11 cellular contexts compared by ENCODE assay signal in the genomic region with DNA sequence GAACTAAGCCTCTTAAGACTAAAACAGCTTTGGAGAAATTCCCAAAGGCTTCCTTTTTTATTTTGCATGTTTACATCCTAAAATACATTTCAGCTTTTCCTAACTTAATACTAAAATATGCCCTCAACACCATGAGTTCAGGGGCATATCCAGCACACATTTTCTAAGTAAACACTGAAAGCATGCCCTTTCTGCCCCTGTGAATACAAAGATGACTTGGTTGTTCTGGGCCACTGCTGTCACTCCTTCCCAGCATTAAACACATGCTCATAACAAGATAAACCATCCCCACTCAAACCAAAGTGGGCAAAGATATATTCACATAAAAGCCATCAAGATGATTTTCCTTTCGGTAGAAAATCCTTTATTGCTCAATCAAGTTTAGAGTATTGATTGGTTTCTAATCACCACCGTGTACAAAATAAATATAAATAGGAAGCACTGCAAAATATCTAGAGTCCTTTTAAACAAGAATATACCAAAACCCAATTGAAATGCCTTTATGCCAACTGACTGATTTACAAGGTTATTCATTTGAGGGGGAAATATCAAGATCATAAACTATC. TPM values are rescaled to one million over a fixed set of nuclear protein-coding genes. Genes with fewer than 3 reads are reported as not detected.
DNase-seq lines count a peak whose midpoint lies in the region; ATAC-seq and TF ChIP-seq lines count a peak whose summit lies in the region.
"Had no signal": no experiment of that assay in that cellular context is flagged by ENCODE, and none has a peak within 500 bp of the region (broad histone marks: within the 10 kb centered on the region; RNA-seq: fewer than 3 reads in every experiment).

No MANE protein-coding gene starts in this region.

- H3K79me2 ChIP-seq in ACC112 (ENCODE audit: control insufficient read depth, insufficient read depth, low read length, unreplicated experiment): peaks cover 65% of the 10 kb centered on the region

- H3K9me3 ChIP-seq in iPS-20b (ENCODE audit: insufficient read depth, low read depth, low read length) (no peaks in the 10 kb centered on the region), WERI-Rb-1 (ENCODE audit: severe bottlenecking) (no peaks in the 10 kb centered on the region)
- H3K9me3 ChIP-seq in CD8-positive, alpha-beta memory T cell (ENCODE audit: low read length): no peaks in the 10 kb centered on the region

- peak overlapping the region; percentile 90 for H3K27ac Mint-ChIP-seq in WTC11
- peak overlapping the region in 3 of 8 donors; percentile 72 to 85 (median 77) for H3K27ac Mint-ChIP-seq in CD8-positive, alpha-beta memory T cell

- H3K27ac ChIP-seq in ACC112 (ENCODE audit: low read depth, low read length) (no peak overlapping the region), iPS-20b (ENCODE audit: low read length) (peak overlapping the region; percentile 25), WERI-Rb-1 (no peak overlapping the region)
- H3K27ac ChIP-seq in CD8-positive, alpha-beta memory T cell (ENCODE audit: low read depth, low read length): no peak overlapping the region
- H3K27ac ChIP-seq: skin epidermis had no signal

- CTCF ChIA-PET in WTC11 (lab: Charles Lee): no interaction called here
- CTCF ChIA-PET in CD8-positive, alpha-beta memory T cell (lab: Charles Lee): interaction anchor here (1.6 to 11.0 kb wide), 3 partner anchors 11 to 301 kb away, joined by 3 to 144 read pairs (median 72); a partner anchor contains a TSS

- TF ChIP-seq CTCF in GM12865 (IDR thresholded peaks at IDR 0.05; ENCODE audit: insufficient read depth, low read depth, low read length, missing control alignments) (no peak), WTC11 (IDR thresholded peaks at IDR 0.05) (no peak), WERI-Rb-1 (IDR thresholded peaks at IDR 0.05; ENCODE audit: low read depth, low read length) (no peak)

- H3K9ac ChIP-seq in iPS-20b (ENCODE audit: low read depth, low read length): peak overlapping the region; percentile 76; the same call in 1 of the 2 replicates

- no peaks in the 10 kb centered on the region for H3K27me3 Mint-ChIP-seq in WTC11 (ENCODE audit: low read depth)
- H3K27me3 Mint-ChIP-seq in CD8-positive, alpha-beta memory T cell: no peaks in the 10 kb centered on the region

- no peaks in the 10 kb centered on the region for H3K9me3 Mint-ChIP-seq in WTC11
- no peaks in the 10 kb centered on the region for H3K9me3 Mint-ChIP-seq in CD8-positive, alpha-beta memory T cell

- peak overlapping the region; percentile 94 for H3K4me3 Mint-ChIP-seq in WTC11
- peak overlapping the region in 2 of 7 donors; percentile 15 to 34 for H3K4me3 Mint-ChIP-seq in CD8-positive, alpha-beta memory T cell

- peaks cover 32% of the 10 kb centered on the region for H3K4me1 Mint-ChIP-seq in WTC11
- peaks cover 34 to 56% (median 42%) of the 10 kb centered on the region in 3 donors for H3K4me1 Mint-ChIP-seq in CD8-positive, alpha-beta memory T cell

- H3K27me3 ChIP-seq in ACC112 (ENCODE audit: insufficient read depth, low read length): no peaks in the 10 kb centered on the region
- no peaks in the 10 kb centered on the region for H3K27me3 ChIP-seq in iPS-20b (ENCODE audit: insufficient read depth, low read length)
- no peaks in the 10 kb centered on the region for H3K27me3 ChIP-seq in WERI-Rb-1 (ENCODE audit: insufficient read depth, low read depth, severe bottlenecking)
- no peaks in the 10 kb centered on the region for H3K27me3 ChIP-seq in CD8-positive, alpha-beta memory T cell (ENCODE audit: insufficient read depth, low read length, poor library complexity, severe bottlenecking)

- peaks cover 40% of the 10 kb centered on the region for H3K36me3 Mint-ChIP-seq in WTC11
- H3K36me3 Mint-ChIP-seq in CD8-positive, alpha-beta memory T cell: peaks cover 0 to 17% (median 0%) of the 10 kb centered on the region in 3 donors

- DNase-seq in GM12865 (ENCODE audit: low read depth) (no peak), WTC11 (ENCODE audit: low spot score) (no peak), WERI-Rb-1 (no peak), SK-N-DZ (ENCODE audit: low spot score) (no peak), GM19240 (ENCODE audit: insufficient read length, low spot score) (no peak)
- no peak for DNase-seq in CD8-positive, alpha-beta memory T cell
- DNase-seq: left ventricle myocardium superior, NCI-H2171 had no signal

- peaks cover 38% of the 10 kb centered on the region for H3K4me1 ChIP-seq in ACC112 (ENCODE audit: control insufficient read depth, insufficient read depth, low read length, unreplicated experiment)
- peaks cover 9% of the 10 kb centered on the region; the same call in 1 of the 2 replicates for H3K4me1 ChIP-seq in iPS-20b (ENCODE audit: insufficient read depth, low read length)
- H3K4me1 ChIP-seq in CD8-positive, alpha-beta memory T cell (ENCODE audit: insufficient read depth, low read length): peaks cover 16% of the 10 kb centered on the region

- H3K36me3 ChIP-seq in ACC112 (ENCODE audit: insufficient read depth, low read length) (peaks cover 13% of the 10 kb centered on the region), iPS-20b (ENCODE audit: insufficient read depth, low read depth, low read length) (peaks cover 51% of the 10 kb centered on the region), WERI-Rb-1 (peaks cover 16% of the 10 kb centered on the region)
- no peaks in the 10 kb centered on the region for H3K36me3 ChIP-seq in CD8-positive, alpha-beta memory T cell (ENCODE audit: insufficient read depth, low read length)

- H3K4me3 ChIP-seq in ACC112 (ENCODE audit: low read depth, low read length) (peak overlapping the region; percentile 31), GM12865 (ENCODE audit: low read depth, low read length) (peak overlapping the region; percentile 100), iPS-20b (ENCODE audit: low read length) (peak overlapping the region; percentile 84), WERI-Rb-1 (ENCODE audit: low read depth, low read length) (no peak overlapping the region)
- no peak overlapping the region for H3K4me3 ChIP-seq in CD8-positive, alpha-beta memory T cell (ENCODE audit: low read length)
- H3K4me3 ChIP-seq: skin epidermis had no signal

- no peak for ATAC-seq in WTC11
- ATAC-seq: left ventricle myocardium superior had no signal

- no peak overlapping the region for H2AFZ ChIP-seq in ACC112 (ENCODE audit: low read length, unreplicated experiment)

- POLR2A ChIA-PET in WTC11 (lab: Charles Lee): no interaction called here
- POLR2A ChIA-PET in CD8-positive, alpha-beta memory T cell (lab: Charles Lee): no interaction called here

TF ChIP-seq in WTC11, 78 proteins besides CTCF, POLR2A, EP300 and RAD21 (continues in another document):
- TF ChIP-seq JAZF1 (CRISPR knock-in tag; IDR thresholded peaks at IDR 0.05) (no peak), NFYB (CRISPR knock-in tag; conservative IDR thresholded peaks at IDR 0.05; ENCODE audit: low read depth) (no peak), ETV6 (CRISPR knock-in tag; IDR thresholded peaks at IDR 0.05) (no peak), ZNF396 (CRISPR knock-in tag; IDR thresholded peaks at IDR 0.05; ENCODE audit: borderline replicate concordance) (no peak), GTF2I (CRISPR knock-in tag; conservative IDR thresholded peaks at IDR 0.05) (no peak), SOX15 (CRISPR knock-in tag; IDR thresholded peaks at IDR 0.05) (no peak), GABPB1 (CRISPR knock-in tag; IDR thresholded peaks at IDR 0.05) (no peak), TCF7 (CRISPR knock-in tag; IDR thresholded peaks at IDR 0.05; ENCODE audit: low read depth) (no peak)
- TF ChIP-seq, protein P1, sequence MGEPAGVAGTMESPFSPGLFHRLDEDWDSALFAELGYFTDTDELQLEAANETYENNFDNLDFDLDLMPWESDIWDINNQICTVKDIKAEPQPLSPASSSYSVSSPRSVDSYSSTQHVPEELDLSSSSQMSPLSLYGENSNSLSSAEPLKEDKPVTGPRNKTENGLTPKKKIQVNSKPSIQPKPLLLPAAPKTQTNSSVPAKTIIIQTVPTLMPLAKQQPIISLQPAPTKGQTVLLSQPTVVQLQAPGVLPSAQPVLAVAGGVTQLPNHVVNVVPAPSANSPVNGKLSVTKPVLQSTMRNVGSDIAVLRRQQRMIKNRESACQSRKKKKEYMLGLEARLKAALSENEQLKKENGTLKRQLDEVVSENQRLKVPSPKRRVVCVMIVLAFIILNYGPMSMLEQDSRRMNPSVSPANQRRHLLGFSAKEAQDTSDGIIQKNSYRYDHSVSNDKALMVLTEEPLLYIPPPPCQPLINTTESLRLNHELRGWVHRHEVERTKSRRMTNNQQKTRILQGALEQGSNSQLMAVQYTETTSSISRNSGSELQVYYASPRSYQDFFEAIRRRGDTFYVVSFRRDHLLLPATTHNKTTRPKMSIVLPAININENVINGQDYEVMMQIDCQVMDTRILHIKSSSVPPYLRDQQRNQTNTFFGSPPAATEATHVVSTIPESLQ (CRISPR knock-in tag; IDR thresholded peaks at IDR 0.05): no peak
- TF ChIP-seq, protein P2, sequence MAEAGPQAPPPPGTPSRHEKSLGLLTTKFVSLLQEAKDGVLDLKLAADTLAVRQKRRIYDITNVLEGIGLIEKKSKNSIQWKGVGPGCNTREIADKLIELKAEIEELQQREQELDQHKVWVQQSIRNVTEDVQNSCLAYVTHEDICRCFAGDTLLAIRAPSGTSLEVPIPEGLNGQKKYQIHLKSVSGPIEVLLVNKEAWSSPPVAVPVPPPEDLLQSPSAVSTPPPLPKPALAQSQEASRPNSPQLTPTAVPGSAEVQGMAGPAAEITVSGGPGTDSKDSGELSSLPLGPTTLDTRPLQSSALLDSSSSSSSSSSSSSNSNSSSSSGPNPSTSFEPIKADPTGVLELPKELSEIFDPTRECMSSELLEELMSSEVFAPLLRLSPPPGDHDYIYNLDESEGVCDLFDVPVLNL (CRISPR knock-in tag; IDR thresholded peaks at IDR 0.05; ENCODE audit: borderline replicate concordance, low read depth): no peak

RNA-seq across cellular contexts. Expression of a gene that starts 1.9 kb away (rescaled TPM):
- total RNA-seq in WTC11 (2021): 149 to 155 TPM (median 151 TPM) in 3 replicates
- 260 and 262 TPM in 2 replicates for polyA plus RNA-seq in SK-N-DZ (2014; cell fraction: cytosol; rRNA removed)
- polyA plus RNA-seq in SK-N-DZ (2014; cell fraction: nucleus; rRNA removed): 112 and 123 TPM in 2 replicates
- 10 to 100 TPM; 43.6 to 50.5 TPM for total RNA-seq in CD8-positive, alpha-beta memory T cell
- 16.8 TPM for polyA plus RNA-seq in CD8-positive, alpha-beta memory T cell

RNA-seq across cellular contexts. Expression of a gene that starts 12.3 kb away (rescaled TPM):
- total RNA-seq in WTC11 (2021): 34.5 to 37.1 TPM (median 36.8 TPM) in 3 replicates
- polyA plus RNA-seq in SK-N-DZ (2014; cell fraction: cytosol; rRNA removed): 22.8 and 23.0 TPM in 2 replicates
- 66.5 and 111 TPM in 2 replicates for polyA plus RNA-seq in SK-N-DZ (2014; cell fraction: nucleus; rRNA removed)
- 10 to 100 TPM; 35.0 to 41.3 TPM for total RNA-seq in CD8-positive, alpha-beta memory T cell
- 13.6 TPM for polyA plus RNA-seq in CD8-positive, alpha-beta memory T cell

RNA-seq across cellular contexts. Expression of a gene that starts 25.4 kb away (rescaled TPM):
- total RNA-seq in WTC11 (2021): 15.9 to 19.2 TPM (median 18.1 TPM) in 3 replicates
- 27.0 and 37.8 TPM in 2 replicates for polyA plus RNA-seq in SK-N-DZ (2014; cell fraction: cytosol; rRNA removed)
- polyA plus RNA-seq in SK-N-DZ (2014; cell fraction: nucleus; rRNA removed): 11.3 and 12.0 TPM in 2 replicates
- 10 to 100 TPM; 33.2 to 35.0 TPM for total RNA-seq in CD8-positive, alpha-beta memory T cell
- polyA plus RNA-seq in CD8-positive, alpha-beta memory T cell: 21.5 TPM

Comparison
In these comparisons a context has a peak if more than half of its experiments do, and no peak if none do; other contexts are left out.
1. H3K4me3 ChIP-seq: peak in ACC112 (single experiment), GM12865 (single experiment) and iPS-20b (single experiment); none in WERI-Rb-1 (single experiment) and CD8-positive, alpha-beta memory T cell (single experiment).